28 cellular contexts compared by ENCODE assay signal in the genomic region with DNA sequence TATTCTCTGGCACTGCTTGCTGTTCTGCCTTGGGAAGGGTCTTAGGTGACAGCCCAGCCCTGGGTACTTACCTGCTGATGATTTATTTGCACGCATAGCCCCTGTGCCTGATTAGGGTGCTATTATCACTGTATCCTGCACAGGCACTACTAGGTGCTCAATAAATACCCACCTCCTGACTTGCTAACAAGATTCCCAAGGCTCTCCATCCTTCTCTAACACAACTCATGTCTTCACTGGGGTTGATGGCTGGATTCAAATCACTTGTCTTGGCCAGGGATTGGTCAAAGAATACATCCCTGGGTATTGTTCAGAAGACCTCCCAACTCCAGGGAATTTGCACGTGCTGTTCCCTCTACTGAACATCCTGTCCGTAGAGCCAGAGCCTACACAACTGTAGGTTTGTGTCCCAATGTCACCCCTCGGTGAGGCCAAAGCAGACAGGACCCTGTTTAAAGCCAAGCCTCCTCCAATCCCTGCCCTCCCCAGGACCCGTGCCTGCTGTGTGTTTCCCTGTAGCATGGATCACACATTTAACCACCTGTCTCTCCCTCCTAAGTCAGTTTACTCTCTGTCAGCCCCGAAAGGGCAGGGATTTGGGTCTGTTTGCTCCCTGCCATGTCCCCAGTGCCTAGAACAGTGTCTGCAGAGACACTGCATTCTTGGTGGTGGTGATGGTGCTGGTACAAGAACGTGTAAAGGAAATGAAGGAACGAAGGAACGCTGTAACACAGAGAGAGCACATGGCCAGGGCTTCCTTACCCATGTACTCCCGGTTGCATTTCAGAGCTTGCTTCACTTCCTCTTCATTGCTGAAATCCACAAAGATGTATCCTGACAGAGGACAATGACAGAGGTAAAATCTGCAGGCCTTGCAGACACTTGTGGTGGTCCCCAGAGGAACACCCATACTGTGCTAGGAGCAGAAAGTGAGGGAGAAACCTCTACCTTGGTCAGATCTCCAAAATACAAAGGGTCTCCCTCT.
"Had no signal": no experiment of that assay in that cellular context is flagged by ENCODE, and none has a peak within 500 bp of the region (broad histone marks: within the 10 kb centered on the region; RNA-seq: fewer than 3 reads in every experiment).

No MANE protein-coding gene starts in this region.

- DNase-seq: activated CD4-positive, alpha-beta T cell treated with anti-CD3 and anti-CD28 coated beads for 4 hours; activated CD4-positive, alpha-beta T cell treated with anti-CD3 and anti-CD28 coated beads, Interleukin-2, amount 50 U/mL, for 4 hours; activated gamma-delta T cell; activated naive CD4-positive, alpha-beta T cell treated with anti-CD3 and anti-CD28 coated beads, Interleukin-2, amount 10 ng/mL, durations not matched to agents 7 days and 5 days; activated naive CD8-positive, alpha-beta T cell treated with anti-CD3 and anti-CD28 coated beads, Interleukin-2, amount 50 U/mL, for 24 hours; activated T-cell treated with anti-CD3 and anti-CD28 coated beads for 4 hours; amygdala; central memory CD4-positive, alpha-beta T cell; endodermal cell; foreskin keratinocyte; heart left ventricle; hypothalamus; kidney glomerular epithelial cell; left lung; pancreas; retina; stimulated activated CD4-positive, alpha-beta T cell treated with anti-CD3 and anti-CD28 coated beads, Interleukin-12 subunit alpha, Interleukin-12 subunit beta, amount 100 ng/mL, for 4 hours; stimulated activated CD4-positive, alpha-beta T cell treated with anti-CD3 and anti-CD28 coated beads, Interleukin-4, amount 100 ng/mL, for 1 hour; uterus had no signal

- H3K4me1 ChIP-seq: esophagus muscularis mucosa, foreskin keratinocyte, heart left ventricle, left lung, pancreas, prostate gland, uterus had no signal

- H3K4me3 Mint-ChIP-seq: activated naive CD4-positive, alpha-beta T cell treated with anti-CD3 and anti-CD28 coated beads, Interleukin-2, amount 10 ng/mL, durations not matched to agents 7 days and 5 days; activated naive CD8-positive, alpha-beta T cell treated with anti-CD3 and anti-CD28 coated beads, Interleukin-2, amount 50 U/mL, for 24 hours; activated T-helper 1 cell treated with anti-CD3 and anti-CD28 coated beads, Interleukin-12 subunit alpha, Interleukin-12 subunit beta, Interleukin-2, Interleukin-4 antibody, amounts not matched to agents 30 ng/mL and 10 ng/mL and 1 ng/mL, durations not matched to agents 14 hours and 24 hours and 36 hours; endodermal cell; stimulated activated naive CD8-positive, alpha-beta T cell treated with anti-CD3 and anti-CD28 coated beads, Interleukin-15, Interleukin-2, amounts not matched to agents 100 ng/mL and 50 ng/mL, for 24 hours; type B pancreatic cell had no signal

- H3K9me3 ChIP-seq: esophagus muscularis mucosa, heart left ventricle, left lung, pancreas, prostate gland, thoracic aorta, uterus had no signal

- H3K27ac Mint-ChIP-seq: activated naive CD4-positive, alpha-beta T cell treated with anti-CD3 and anti-CD28 coated beads, Interleukin-2, amount 10 ng/mL, durations not matched to agents 7 days and 5 days; activated naive CD8-positive, alpha-beta T cell treated with anti-CD3 and anti-CD28 coated beads, Interleukin-2, amount 50 U/mL, for 24 hours; activated T-helper 1 cell treated with anti-CD3 and anti-CD28 coated beads, Interleukin-12 subunit alpha, Interleukin-12 subunit beta, Interleukin-2, Interleukin-4 antibody, amounts not matched to agents 30 ng/mL and 10 ng/mL and 1 ng/mL, durations not matched to agents 14 hours and 24 hours and 36 hours; endodermal cell; stimulated activated naive CD8-positive, alpha-beta T cell treated with anti-CD3 and anti-CD28 coated beads, Interleukin-15, Interleukin-2, amounts not matched to agents 100 ng/mL and 50 ng/mL, for 24 hours; type B pancreatic cell had no signal

- H3K27ac ChIP-seq: esophagus muscularis mucosa, foreskin keratinocyte, heart left ventricle, left lung, pancreas, prostate gland, skin epidermis, thoracic aorta, uterus, VCaP had no signal

- H3K9me3 Mint-ChIP-seq: activated naive CD4-positive, alpha-beta T cell treated with anti-CD3 and anti-CD28 coated beads, Interleukin-2, amount 10 ng/mL, durations not matched to agents 7 days and 5 days; activated naive CD8-positive, alpha-beta T cell treated with anti-CD3 and anti-CD28 coated beads, Interleukin-2, amount 50 U/mL, for 24 hours; activated T-helper 1 cell treated with anti-CD3 and anti-CD28 coated beads, Interleukin-12 subunit alpha, Interleukin-12 subunit beta, Interleukin-2, Interleukin-4 antibody, amounts not matched to agents 30 ng/mL and 10 ng/mL and 1 ng/mL, durations not matched to agents 14 hours and 24 hours and 36 hours; endodermal cell; stimulated activated naive CD8-positive, alpha-beta T cell treated with anti-CD3 and anti-CD28 coated beads, Interleukin-15, Interleukin-2, amounts not matched to agents 100 ng/mL and 50 ng/mL, for 24 hours; type B pancreatic cell had no signal

- H3K4me3 ChIP-seq: esophagus muscularis mucosa, heart left ventricle, left lung, pancreas, prostate gland, skin epidermis, thoracic aorta, uterus had no signal

- H3K27me3 ChIP-seq: esophagus muscularis mucosa, foreskin keratinocyte, heart left ventricle, left lung, pancreas, uterus had no signal

- H3K4me1 Mint-ChIP-seq: activated naive CD4-positive, alpha-beta T cell treated with anti-CD3 and anti-CD28 coated beads, Interleukin-2, amount 10 ng/mL, durations not matched to agents 7 days and 5 days; activated naive CD8-positive, alpha-beta T cell treated with anti-CD3 and anti-CD28 coated beads, Interleukin-2, amount 50 U/mL, for 24 hours; endodermal cell had no signal

- H3K27me3 Mint-ChIP-seq: activated naive CD4-positive, alpha-beta T cell treated with anti-CD3 and anti-CD28 coated beads, Interleukin-2, amount 10 ng/mL, durations not matched to agents 7 days and 5 days; activated naive CD8-positive, alpha-beta T cell treated with anti-CD3 and anti-CD28 coated beads, Interleukin-2, amount 50 U/mL, for 24 hours; stimulated activated naive CD8-positive, alpha-beta T cell treated with anti-CD3 and anti-CD28 coated beads, Interleukin-15, Interleukin-2, amounts not matched to agents 100 ng/mL and 50 ng/mL, for 24 hours; type B pancreatic cell had no signal

- H3K36me3 ChIP-seq: uterus had no signal

- ATAC-seq: activated naive CD8-positive, alpha-beta T cell treated with anti-CD3 and anti-CD28 coated beads, Interleukin-2, amount 50 U/mL, for 24 hours; foreskin keratinocyte; heart left ventricle; left lung; pancreas; sciatic nerve had no signal
